Comparison of ENCODE assay signal across 20 cellular contexts in genomic region chr12:55712700-55713415, GRCh38. TPM values are rescaled to one million over a fixed set of nuclear protein-coding genes. Genes with fewer than 3 reads are reported as not detected.
DNase-seq lines count a peak whose midpoint lies in the region; ATAC-seq and TF ChIP-seq lines count a peak whose summit lies in the region.
"Had no signal": no experiment of that assay in that cellular context is flagged by ENCODE, and none has a peak within 500 bp of the region (broad histone marks: within the 10 kb centered on the region; RNA-seq: fewer than 3 reads in every experiment).

No MANE protein-coding gene starts in this region.

- 0 to 5% methylated on average over 1 of the region's 1 CpG for WGBS in heart right ventricle, 2 donors

- peak overlapping the region; percentile 80 for H3K27ac ChIP-seq in ACC112 (ENCODE audit: low read depth, low read length)
- H3K27ac ChIP-seq in heart right ventricle = peak overlapping the region; percentile 67 to 98 (median 89)
- peak overlapping the region; percentile 76 for H3K27ac ChIP-seq in rectal smooth muscle tissue (ENCODE audit: low read depth, low read length)
- H3K27ac ChIP-seq: A549, brain microvascular endothelial cell, C4-2B, parathyroid adenoma, RWPE1 had no signal

- no peak overlapping the region for H3K4me3 Mint-ChIP-seq in chondrocyte (ENCODE audit: unreplicated experiment)
- no peak overlapping the region for H3K4me3 Mint-ChIP-seq in activated T-helper 1 cell treated with anti-CD3 and anti-CD28 coated beads, Interleukin-12 subunit alpha, Interleukin-12 subunit beta, Interleukin-2, Interleukin-4 antibody, amounts not matched to agents 30 ng/mL and 10 ng/mL and 1 ng/mL, durations not matched to agents 14 hours and 24 hours and 36 hours
- H3K4me3 Mint-ChIP-seq: activated naive CD4-positive, alpha-beta T cell treated with anti-CD3 and anti-CD28 coated beads for 36 hours; stimulated activated effector memory CD8-positive, alpha-beta T cell treated with anti-CD3 and anti-CD28 coated beads, Interleukin-12 subunit alpha, Interleukin-12 subunit beta, amount 100 ng/mL, for 72 hours had no signal

- no peaks in the 10 kb centered on the region for H3K9me3 Mint-ChIP-seq in chondrocyte (ENCODE audit: low read depth)
- no peaks in the 10 kb centered on the region for H3K9me3 Mint-ChIP-seq in activated T-helper 1 cell treated with anti-CD3 and anti-CD28 coated beads, Interleukin-12 subunit alpha, Interleukin-12 subunit beta, Interleukin-2, Interleukin-4 antibody, amounts not matched to agents 30 ng/mL and 10 ng/mL and 1 ng/mL, durations not matched to agents 14 hours and 24 hours and 36 hours
- H3K9me3 Mint-ChIP-seq: activated naive CD4-positive, alpha-beta T cell treated with anti-CD3 and anti-CD28 coated beads for 36 hours; stimulated activated effector memory CD8-positive, alpha-beta T cell treated with anti-CD3 and anti-CD28 coated beads, Interleukin-12 subunit alpha, Interleukin-12 subunit beta, amount 100 ng/mL, for 72 hours had no signal

- H3K36me3 ChIP-seq in ACC112 (ENCODE audit: insufficient read depth, low read length) (no peaks in the 10 kb centered on the region), heart right ventricle (no peaks in the 10 kb centered on the region), rectal smooth muscle tissue (ENCODE audit: control insufficient read depth, insufficient read depth, low read length) (no peaks in the 10 kb centered on the region)
- H3K36me3 ChIP-seq: brain microvascular endothelial cell had no signal

- H3K4me1 ChIP-seq in ACC112 (ENCODE audit: control insufficient read depth, insufficient read depth, low read length, unreplicated experiment) (peaks cover 52% of the 10 kb centered on the region), heart right ventricle (peaks cover 18 to 67% (median 56%) of the 10 kb centered on the region in 9 donors), rectal smooth muscle tissue (ENCODE audit: control insufficient read depth, insufficient read depth, low read length) (peaks cover 45% of the 10 kb centered on the region)

- peak in 2 of 8 donors; percentile 8 to 19 for ATAC-seq in heart right ventricle
- ATAC-seq: A549; esophagus mucosa; stimulated activated effector memory CD8-positive, alpha-beta T cell treated with anti-CD3 and anti-CD28 coated beads, Interleukin-12 subunit alpha, Interleukin-12 subunit beta, amount 100 ng/mL, for 72 hours had no signal

- peaks cover 42% of the 10 kb centered on the region for H3K4me1 Mint-ChIP-seq in chondrocyte (ENCODE audit: low read depth)
- H3K4me1 Mint-ChIP-seq in activated T-helper 1 cell treated with anti-CD3 and anti-CD28 coated beads, Interleukin-12 subunit alpha, Interleukin-12 subunit beta, Interleukin-2, Interleukin-4 antibody, amounts not matched to agents 30 ng/mL and 10 ng/mL and 1 ng/mL, durations not matched to agents 14 hours and 24 hours and 36 hours (ENCODE audit: low read depth) = peaks cover 38% of the 10 kb centered on the region

- no peak overlapping the region for H2AFZ ChIP-seq in ACC112 (ENCODE audit: low read length, unreplicated experiment)
- H2AFZ ChIP-seq: parathyroid adenoma had no signal

- no peaks in the 10 kb centered on the region for H3K79me2 ChIP-seq in ACC112 (ENCODE audit: control insufficient read depth, insufficient read depth, low read length, unreplicated experiment)
- H3K79me2 ChIP-seq: parathyroid adenoma had no signal

- DNase-seq in chondrocyte (ENCODE audit: low spot score) (peak; percentile 3), heart right ventricle (no peak), nucleus accumbens (lab: John Stamatoyannopoulos, UW) (no peak), NCI-H1105 treated with DMSO at 0.1 percent for 48 hours (lab: John Stamatoyannopoulos, UW) (no peak)
- DNase-seq in stimulated activated CD4-positive, alpha-beta T cell treated with anti-CD3 and anti-CD28 coated beads, Interleukin-4, amount 100 ng/mL, for 4 hours = no peak
- no peak for DNase-seq in activated T-helper 1 cell treated with anti-CD3 and anti-CD28 coated beads, Interleukin-12 subunit alpha, Interleukin-12 subunit beta, Interleukin-2, Interleukin-4 antibody, amounts not matched to agents 30 ng/mL and 10 ng/mL and 1 ng/mL, durations not matched to agents 14 hours and 24 hours and 36 hours (ENCODE audit: low spot score)
- DNase-seq: activated naive CD4-positive, alpha-beta T cell treated with anti-CD3 and anti-CD28 coated beads for 36 hours; activated T-cell treated with anti-CD3 and anti-CD28 coated beads for 4 hours; DMS153; GOT3; NCI-H1436 treated with DMSO at 0.1 percent for 48 hours had no signal

- H3K9me3 ChIP-seq in heart right ventricle = no peaks in the 10 kb centered on the region
- H3K9me3 ChIP-seq: A549 had no signal

- H3K9ac ChIP-seq in rectal smooth muscle tissue (ENCODE audit: low read length) = no peak overlapping the region
- H3K9ac ChIP-seq: parathyroid adenoma had no signal

- intact Hi-C loops in heart right ventricle (cut with DNase I) = no loop called here
- intact Hi-C loops in activated T-helper 1 cell treated with anti-CD3 and anti-CD28 coated beads, Interleukin-12 subunit alpha, Interleukin-12 subunit beta, Interleukin-2, Interleukin-4 antibody, amounts not matched to agents 30 ng/mL and 10 ng/mL and 1 ng/mL, durations not matched to agents 14 hours and 24 hours and 36 hours (cut with micrococcal nuclease) = loop anchor here (10.0 kb wide), 1 partner anchor 1148 kb away; no protein-coding TSS in a partner anchor

- H3K27ac Mint-ChIP-seq in chondrocyte (ENCODE audit: unreplicated experiment) = no peak overlapping the region
- H3K27ac Mint-ChIP-seq in activated T-helper 1 cell treated with anti-CD3 and anti-CD28 coated beads, Interleukin-12 subunit alpha, Interleukin-12 subunit beta, Interleukin-2, Interleukin-4 antibody, amounts not matched to agents 30 ng/mL and 10 ng/mL and 1 ng/mL, durations not matched to agents 14 hours and 24 hours and 36 hours = no peak overlapping the region
- H3K27ac Mint-ChIP-seq: activated naive CD4-positive, alpha-beta T cell treated with anti-CD3 and anti-CD28 coated beads for 36 hours; stimulated activated effector memory CD8-positive, alpha-beta T cell treated with anti-CD3 and anti-CD28 coated beads, Interleukin-12 subunit alpha, Interleukin-12 subunit beta, amount 100 ng/mL, for 72 hours had no signal

- H3K4me3 ChIP-seq in ACC112 (ENCODE audit: low read depth, low read length) (no peak overlapping the region), heart right ventricle (peak overlapping the region in 8 of 10 donors; percentile 20 to 87 (median 72)), rectal smooth muscle tissue (ENCODE audit: low read length) (no peak overlapping the region)
- H3K4me3 ChIP-seq: A549 had no signal

- TF ChIP-seq CTCF in chondrocyte (IDR thresholded peaks at IDR 0.05) (no peak), heart right ventricle (IDR thresholded peaks at IDR 0.05) (no peak)

- no peaks in the 10 kb centered on the region for H3K27me3 ChIP-seq in ACC112 (ENCODE audit: insufficient read depth, low read length)
- H3K27me3 ChIP-seq in heart right ventricle = no peaks in the 10 kb centered on the region
- H3K27me3 ChIP-seq in rectal smooth muscle tissue (ENCODE audit: control insufficient read depth, insufficient read depth, low read length) = no peaks in the 10 kb centered on the region

- peaks cover 22% of the 10 kb centered on the region for H3K27me3 Mint-ChIP-seq in chondrocyte (ENCODE audit: low read depth)
- peaks cover 44% of the 10 kb centered on the region for H3K27me3 Mint-ChIP-seq in activated T-helper 1 cell treated with anti-CD3 and anti-CD28 coated beads, Interleukin-12 subunit alpha, Interleukin-12 subunit beta, Interleukin-2, Interleukin-4 antibody, amounts not matched to agents 30 ng/mL and 10 ng/mL and 1 ng/mL, durations not matched to agents 14 hours and 24 hours and 36 hours (ENCODE audit: insufficient read depth)

- H3K36me3 Mint-ChIP-seq in chondrocyte (ENCODE audit: low read depth) = no peaks in the 10 kb centered on the region
- H3K36me3 Mint-ChIP-seq in activated T-helper 1 cell treated with anti-CD3 and anti-CD28 coated beads, Interleukin-12 subunit alpha, Interleukin-12 subunit beta, Interleukin-2, Interleukin-4 antibody, amounts not matched to agents 30 ng/mL and 10 ng/mL and 1 ng/mL, durations not matched to agents 14 hours and 24 hours and 36 hours (ENCODE audit: low read depth) = no peaks in the 10 kb centered on the region

RNA-seq across cellular contexts. Expression of gene BLOC1S1, which starts 3.0 kb away (rescaled TPM):
- total RNA-seq in chondrocyte = 67.3 to 78.4 TPM (median 77.2 TPM) in 3 replicates
- total RNA-seq in heart right ventricle = 100 to 1,000 TPM in 5 of 10 donors, 10 to 100 TPM in 5; 68.3 to 136 (median 101) TPM
- 100 to 1,000 TPM; 305 to 515 TPM for polyA plus RNA-seq in heart right ventricle
- total RNA-seq in activated T-helper 1 cell treated with anti-CD3 and anti-CD28 coated beads, Interleukin-12 subunit alpha, Interleukin-12 subunit beta, Interleukin-2, Interleukin-4 antibody, amounts not matched to agents 30 ng/mL and 10 ng/mL and 1 ng/mL, durations not matched to agents 14 hours and 24 hours and 36 hours = 62.5 and 64.8 TPM in 2 replicates

RNA-seq across cellular contexts. Expression of gene ITGA7, which starts 5.2 kb away (rescaled TPM):
- total RNA-seq in chondrocyte = 5.6 to 32.4 TPM (median 31.6 TPM) in 3 replicates
- total RNA-seq in heart right ventricle = 100 to 1,000 TPM; 422 to 750 (median 538) TPM
- polyA plus RNA-seq in heart right ventricle = 100 to 1,000 TPM; 247 to 481 TPM
- 0.88 and 1.1 TPM in 2 replicates for total RNA-seq in activated T-helper 1 cell treated with anti-CD3 and anti-CD28 coated beads, Interleukin-12 subunit alpha, Interleukin-12 subunit beta, Interleukin-2, Interleukin-4 antibody, amounts not matched to agents 30 ng/mL and 10 ng/mL and 1 ng/mL, durations not matched to agents 14 hours and 24 hours and 36 hours

RNA-seq across cellular contexts. Expression of gene RDH5, which starts 7.3 kb away (rescaled TPM):
- total RNA-seq in chondrocyte = 2.3 to 3.7 TPM (median 3.2 TPM) in 3 replicates
- total RNA-seq in heart right ventricle = 10 to 100 TPM in 6 of 10 donors, 1 to 10 TPM in 4; 4.9 to 25.9 (median 13.6) TPM
- polyA plus RNA-seq in heart right ventricle = 10 to 100 TPM; 40.1 to 54.5 TPM
- 4.2 and 6.7 TPM in 2 replicates for total RNA-seq in activated T-helper 1 cell treated with anti-CD3 and anti-CD28 coated beads, Interleukin-12 subunit alpha, Interleukin-12 subunit beta, Interleukin-2, Interleukin-4 antibody, amounts not matched to agents 30 ng/mL and 10 ng/mL and 1 ng/mL, durations not matched to agents 14 hours and 24 hours and 36 hours

RNA-seq across cellular contexts. Expression of gene CD63, which starts 16.0 kb away (rescaled TPM):
- total RNA-seq in chondrocyte (1,244 to 1,365 TPM (median 1,317 TPM) in 3 replicates), heart right ventricle (1,000 to 10,000 TPM in 2 of 10 donors, 100 to 1,000 TPM in 8; 565 to 1,547 (median 768) TPM)
- polyA plus RNA-seq in heart right ventricle = 1,000 to 10,000 TPM; 1,333 to 2,861 TPM
- total RNA-seq in activated T-helper 1 cell treated with anti-CD3 and anti-CD28 coated beads, Interleukin-12 subunit alpha, Interleukin-12 subunit beta, Interleukin-2, Interleukin-4 antibody, amounts not matched to agents 30 ng/mL and 10 ng/mL and 1 ng/mL, durations not matched to agents 14 hours and 24 hours and 36 hours = 183 and 198 TPM in 2 replicates

RNA-seq across cellular contexts. Expression of gene GDF11, which starts 30.1 kb away (rescaled TPM):
- total RNA-seq in chondrocyte (17.8 to 19.1 TPM (median 18.3 TPM) in 3 replicates), heart right ventricle (10 to 100 TPM in 8 of 10 donors, 1 to 10 TPM in 2; 6.2 to 17.6 (median 12.4) TPM)
- polyA plus RNA-seq in heart right ventricle = 1 to 10 TPM; 3.2 to 8.3 TPM
- total RNA-seq in activated T-helper 1 cell treated with anti-CD3 and anti-CD28 coated beads, Interleukin-12 subunit alpha, Interleukin-12 subunit beta, Interleukin-2, Interleukin-4 antibody, amounts not matched to agents 30 ng/mL and 10 ng/mL and 1 ng/mL, durations not matched to agents 14 hours and 24 hours and 36 hours = 14.2 and 15.2 TPM in 2 replicates

Comparison
In these comparisons a context has a peak if more than half of its experiments do, and no peak if none do; other contexts are left out.
1. H3K4me3 ChIP-seq: peak in heart right ventricle (8 of 10); none in ACC112 (single experiment) and rectal smooth muscle tissue (single experiment).
2. Peak in every context shown above with its lines, with median percentiles within 50 percentile points of each other: H3K27ac ChIP-seq.